1 cellular context compared by ENCODE assay signal in genomic region chr1:3796215-3797193, GRCh38.
TF ChIP-seq lines count a peak whose summit lies in the region.

TSS of gene LRRC47 (minus strand) at chr1:3796498. CDS start at chr1:3796476, 22 bp downstream.

TF ChIP-seq in K562, 482 proteins besides CTCF, POLR2A, EP300 and RAD21 (continued from another document and continues in another):
- TF ChIP-seq E2F8 (IDR thresholded peaks at IDR 0.05; ENCODE audit: low read depth, partially characterized antibody): peak; percentile 96
- TF ChIP-seq ETV5 (CRISPR knock-in tag; IDR thresholded peaks at IDR 0.05; ENCODE audit: low read depth): peak; percentile 86
- peak; percentile 88; the same call in 1 of the 2 replicates for TF ChIP-seq KLF13 (tag; IDR thresholded peaks at IDR 0.05; ENCODE audit: borderline replicate concordance, low read depth)
- TF ChIP-seq ESRRA (IDR thresholded peaks at IDR 0.05; ENCODE audit: borderline replicate concordance, low read depth): peak; percentile 67; the same call in 1 of the 2 replicates
- TF ChIP-seq CTBP1 (IDR thresholded peaks at IDR 0.05; ENCODE audit: borderline replicate concordance): peak; percentile 53; the same call in 1 of the 2 replicates
- peak; percentile 53; the same call in 1 of the 2 replicates for TF ChIP-seq ZBTB17 (CRISPR knock-in tag; IDR thresholded peaks at IDR 0.05)
- TF ChIP-seq FOXP1 (CRISPR knock-in tag; IDR thresholded peaks at IDR 0.05): peak; percentile 54
- TF ChIP-seq BRCA1 (IDR thresholded peaks at IDR 0.05): no peak
- no peak for TF ChIP-seq BRCA1 (CRISPR knock-in tag; IDR thresholded peaks at IDR 0.05)
- TF ChIP-seq ZBTB9 (CRISPR knock-in tag; IDR thresholded peaks at IDR 0.05): peak; percentile 67; the same call in 1 of the 2 replicates
- TF ChIP-seq POLR2AphosphoS2 (IDR thresholded peaks at IDR 0.05; ENCODE audit: low read length): 0 out of 2 replicates have a peak, but pooled peaks have one; percentile 50
- peak; percentile 49 for TF ChIP-seq PCBP1 (IDR thresholded peaks at IDR 0.05; ENCODE audit: low read depth, low read length, poor library complexity, severe bottlenecking)
- TF ChIP-seq USF2 (CRISPR knock-in tag; IDR thresholded peaks at IDR 0.05): peak; percentile 8; the same call in 1 of the 2 replicates
- TF ChIP-seq ELF1 (tag; IDR thresholded peaks at IDR 0.05): peak; percentile 97
- peak; percentile 94 for TF ChIP-seq ZNF316 (IDR thresholded peaks at IDR 0.05)
- TF ChIP-seq ELK3 (CRISPR knock-in tag; IDR thresholded peaks at IDR 0.05): no peak
- peak; percentile 33 for TF ChIP-seq POU5F1 (IDR thresholded peaks at IDR 0.05; ENCODE audit: borderline replicate concordance, low read depth, low read length, partially characterized antibody)
- TF ChIP-seq GTF2F1 (IDR thresholded peaks at IDR 0.05; ENCODE audit: low read depth, low read length): peak; percentile 68; the same call in 1 of the 2 replicates
- 0 out of 2 replicates have a peak, but pooled peaks have one; percentile 32 for TF ChIP-seq MYNN (IDR thresholded peaks at IDR 0.05)
- no peak for TF ChIP-seq MYNN (CRISPR knock-in tag; IDR thresholded peaks at IDR 0.05)
- peak; percentile 50; the same call in 1 of the 2 replicates for TF ChIP-seq STAT5A (IDR thresholded peaks at IDR 0.05; ENCODE audit: borderline replicate concordance, low read length)
- TF ChIP-seq NCOR1 (IDR thresholded peaks at IDR 0.05): peak; percentile 30
- peak; percentile 56 for TF ChIP-seq GMEB1 (CRISPR knock-in tag; IDR thresholded peaks at IDR 0.05)
- peak; percentile 65 for TF ChIP-seq NFIC (IDR thresholded peaks at IDR 0.05)
- peak in 1 of 2 experiments; percentile 49; a peak in 1 of 4 replicates for TF ChIP-seq ARNT (IDR thresholded peaks at IDR 0.05)
- peak; percentile 60 for TF ChIP-seq MGA (IDR thresholded peaks at IDR 0.05)
- TF ChIP-seq POLR2B (IDR thresholded peaks at IDR 0.05; ENCODE audit: low read depth, partially characterized antibody): peak; percentile 59
- no peak; the same call in 1 of the 2 replicates for TF ChIP-seq ZKSCAN1 (IDR thresholded peaks at IDR 0.05; ENCODE audit: low read depth, low read length)
- 0 out of 2 replicates have a peak, but pooled peaks have one; percentile 20 for TF ChIP-seq BCOR (IDR thresholded peaks at IDR 0.05)
- peak; percentile 86 for TF ChIP-seq MYC (IDR thresholded peaks at IDR 0.05; ENCODE audit: low read depth, low read length)
- TF ChIP-seq MYC (CRISPR knock-in tag; IDR thresholded peaks at IDR 0.05; ENCODE audit: borderline replicate concordance, low read depth): 0 out of 2 replicates have a peak, but pooled peaks have one; percentile 54
- TF ChIP-seq HNRNPLL (IDR thresholded peaks at IDR 0.05; ENCODE audit: low read depth, low read length, poor library complexity, severe bottlenecking): peak; percentile 33
- TF ChIP-seq ZNF354B (CRISPR knock-in tag; IDR thresholded peaks at IDR 0.05): no peak
- TF ChIP-seq ATF6 (CRISPR knock-in tag; IDR thresholded peaks at IDR 0.05): no peak
- peak; percentile 83 for TF ChIP-seq TBP (optimal IDR thresholded peaks at IDR 0.05; ENCODE audit: low read depth, low read length)
- peak; percentile 27; the same call in 1 of the 2 replicates for TF ChIP-seq HDAC2 (IDR thresholded peaks at IDR 0.05)
- TF ChIP-seq RBM15 (IDR thresholded peaks at IDR 0.05; ENCODE audit: insufficient read depth, low read length): no peak
- TF ChIP-seq MAZ (CRISPR knock-in tag; conservative IDR thresholded peaks at IDR 0.05 in 1 of 2, IDR thresholded peaks at IDR 0.05 in 1 of 2): peak; percentile 100
- TF ChIP-seq ATF7 (IDR thresholded peaks at IDR 0.05): peak; percentile 78
- TF ChIP-seq KAT7 (CRISPR knock-in tag; IDR thresholded peaks at IDR 0.05; ENCODE audit: borderline replicate concordance): peak; percentile 76
- TF ChIP-seq SIN3B (IDR thresholded peaks at IDR 0.05; ENCODE audit: low read depth): peak; percentile 94
- peak; percentile 81 for TF ChIP-seq MXI1 (IDR thresholded peaks at IDR 0.05; ENCODE audit: low read depth, low read length)
- peak; percentile 26 for TF ChIP-seq SMAD1 (IDR thresholded peaks at IDR 0.05; ENCODE audit: low read depth, low read length, partially characterized antibody)
